ENCODE assay signal across 14 cellular contexts in the genomic region with DNA sequence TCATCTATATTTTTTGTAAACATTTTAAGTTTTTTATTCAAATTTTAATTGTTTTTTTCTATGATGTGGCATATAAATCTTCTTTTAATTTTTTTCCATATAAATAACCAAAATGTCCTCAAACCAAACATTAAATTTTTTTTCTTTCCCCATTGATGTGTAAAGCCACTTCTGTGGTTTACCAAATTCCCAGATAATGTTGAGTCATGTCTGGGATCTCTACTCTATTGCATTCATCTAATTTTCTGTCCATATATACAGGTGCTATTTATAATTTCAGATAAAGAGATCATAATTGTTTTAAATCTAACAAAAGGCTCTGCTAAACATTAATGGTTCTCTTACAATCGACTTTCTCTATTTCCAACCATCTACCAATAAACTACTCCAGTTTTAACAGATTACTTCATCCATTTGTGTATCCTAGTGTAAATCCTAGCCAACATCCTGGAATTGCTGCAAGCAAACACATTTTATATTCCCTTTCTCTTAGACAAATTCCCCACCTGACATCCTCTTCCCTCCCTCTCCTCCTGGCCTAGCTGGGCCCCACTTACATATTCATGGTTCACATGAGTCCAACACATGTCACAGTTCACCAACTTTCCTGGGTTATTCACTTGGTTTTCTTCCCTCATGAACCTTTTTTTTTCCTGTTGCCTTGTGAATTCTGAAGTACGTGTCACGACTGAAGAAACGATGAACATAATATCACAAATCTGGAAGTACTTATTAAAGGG.
DNase-seq lines count a peak whose midpoint lies in the region; ATAC-seq and TF ChIP-seq lines count a peak whose summit lies in the region.
"Had no signal": no experiment of that assay in that cellular context is flagged by ENCODE, and none has a peak within 500 bp of the region (broad histone marks: within the 10 kb centered on the region; RNA-seq: fewer than 3 reads in every experiment).

No MANE protein-coding gene starts in this region.

- intact Hi-C loops in A673 (cut with micrococcal nuclease; ENCODE audit: unreplicated experiment): no loop called here

- H3K9me3 ChIP-seq in A673 (ENCODE audit: low read depth, low read length, poor library complexity, severe bottlenecking) (no peaks in the 10 kb centered on the region), Karpas-422 (ENCODE audit: low read length) (no peaks in the 10 kb centered on the region), iPS-20b (ENCODE audit: insufficient read depth, low read depth, low read length) (no peaks in the 10 kb centered on the region)
- H3K9me3 ChIP-seq: suprapubic skin had no signal

- H3K9ac ChIP-seq in Karpas-422 (ENCODE audit: low read length) (no peak overlapping the region), iPS-20b (ENCODE audit: low read depth, low read length) (no peak overlapping the region; the same call in 1 of the 2 replicates)

- H4K20me1 ChIP-seq in Karpas-422 (ENCODE audit: insufficient read depth, low read depth, low read length): no peaks in the 10 kb centered on the region

- H3K4me1 Mint-ChIP-seq in WTC11: peaks cover 25% of the 10 kb centered on the region

- peak overlapping the region; percentile 65 for H2AFZ ChIP-seq in Karpas-422 (ENCODE audit: low read length)

- DNase-seq in A673 (ENCODE audit: low spot score) (peak; percentile 18), Karpas-422 (no peak), WTC11 (ENCODE audit: low spot score) (no peak), NCI-H446 (lab: John Stamatoyannopoulos, UW) (no peak), NCI-H2107 treated with DMSO at 0.1 percent for 48 hours (lab: John Stamatoyannopoulos, UW; ENCODE audit: unreplicated experiment) (no peak)
- DNase-seq in activated naive CD4-positive, alpha-beta T cell treated with anti-CD3 and anti-CD28 coated beads, Interleukin-2, amount 50 U/mL, for 72 hours (ENCODE audit: low spot score in 2 of 2): no peak
- DNase-seq: activated CD4-positive, alpha-beta T cell treated with anti-CD3 and anti-CD28 coated beads, Interleukin-2, amount 50 U/mL, for 4 hours; Calu3; left cardiac atrium; NCI-H524 treated with DMSO at 0.1 percent for 48 hours; RPMI8226 had no signal

- TF ChIP-seq CTCF in A673 (conservative IDR thresholded peaks at IDR 0.05; ENCODE audit: low read depth, low read length) (no peak), WTC11 (IDR thresholded peaks at IDR 0.05) (no peak)

- H3K9me2 ChIP-seq in Karpas-422 (replicated peaks; ENCODE audit: insufficient read depth, low read length): no peaks in the 10 kb centered on the region

- H3K27me3 ChIP-seq in A673 (replicated peaks; ENCODE audit: insufficient read depth, low read depth, low read length, poor library complexity): no peaks in the 10 kb centered on the region
- no peaks in the 10 kb centered on the region for H3K27me3 ChIP-seq in Karpas-422 (ENCODE audit: low read length)
- H3K27me3 ChIP-seq in iPS-20b (ENCODE audit: insufficient read depth, low read length): no peaks in the 10 kb centered on the region
- H3K27me3 ChIP-seq: suprapubic skin had no signal

- CTCF ChIA-PET in A673 (lab: Charles Lee): no interaction called here
- CTCF ChIA-PET in WTC11 (lab: Charles Lee): no interaction called here

- H3K27ac ChIP-seq in A673 (ENCODE audit: low read depth, low read length, poor library complexity, severe bottlenecking) (no peak overlapping the region), Karpas-422 (ENCODE audit: low read length) (no peak overlapping the region), iPS-20b (ENCODE audit: low read length) (peak overlapping the region; percentile 32)
- H3K27ac ChIP-seq: suprapubic skin had no signal

- H3K27me3 Mint-ChIP-seq in WTC11 (ENCODE audit: low read depth): no peaks in the 10 kb centered on the region

- POLR2A ChIA-PET in A673 (lab: Charles Lee; ENCODE audit: low non-redundant PET) (no interaction called here), WTC11 (lab: Charles Lee) (no interaction called here)

- H3K4me3 ChIP-seq in A673 (ENCODE audit: low read depth, low read length, poor library complexity, severe bottlenecking) (no peak overlapping the region), Karpas-422 (ENCODE audit: low read length) (no peak overlapping the region), iPS-20b (ENCODE audit: low read length) (no peak overlapping the region)
- H3K4me3 ChIP-seq: suprapubic skin had no signal

- no TSS peak for BruUV-seq in A673 (replicated peaks; lab: Mats Ljungman, UMichigan)

- peak overlapping the region; percentile 63 for H3K4me2 ChIP-seq in Karpas-422 (ENCODE audit: low read depth, low read length, poor library complexity, severe bottlenecking)

- ATAC-seq in WTC11 (peak; percentile 41; the same call in 1 of the 2 replicates), HG02981 (IDR thresholded peaks at IDR 0.05; ENCODE audit: unreplicated experiment) (no peak)
- no peak for ATAC-seq in activated naive CD4-positive, alpha-beta T cell treated with anti-CD3 and anti-CD28 coated beads, Interleukin-2, amount 50 U/mL, for 72 hours
- ATAC-seq: left cardiac atrium had no signal

- no peak overlapping the region for H3K4me3 Mint-ChIP-seq in WTC11

- peaks cover 3% of the 10 kb centered on the region; the same call in 1 of the 2 replicates for H3K9me3 Mint-ChIP-seq in WTC11
- peaks cover 10 to 14% of the 10 kb centered on the region in 2 donors for H3K9me3 Mint-ChIP-seq in activated naive CD4-positive, alpha-beta T cell treated with anti-CD3 and anti-CD28 coated beads, Interleukin-2, amount 50 U/mL, for 72 hours

- H3K79me2 ChIP-seq in Karpas-422 (ENCODE audit: low read length): no peaks in the 10 kb centered on the region

- no peaks in the 10 kb centered on the region for H3K36me3 Mint-ChIP-seq in WTC11
- H3K36me3 Mint-ChIP-seq in activated naive CD4-positive, alpha-beta T cell treated with anti-CD3 and anti-CD28 coated beads, Interleukin-2, amount 50 U/mL, for 72 hours: no peaks in the 10 kb centered on the region

- peaks cover 12% of the 10 kb centered on the region for H3K4me1 ChIP-seq in A673 (ENCODE audit: insufficient read depth, low read length, poor library complexity, severe bottlenecking)
- peaks cover 43% of the 10 kb centered on the region for H3K4me1 ChIP-seq in Karpas-422 (ENCODE audit: low read length)
- peaks cover 6% of the 10 kb centered on the region; the same call in 1 of the 2 replicates for H3K4me1 ChIP-seq in iPS-20b (ENCODE audit: insufficient read depth, low read length)
- H3K4me1 ChIP-seq: suprapubic skin had no signal

- H3K36me3 ChIP-seq in A673 (ENCODE audit: insufficient read depth, low read length, poor library complexity, severe bottlenecking): no peaks in the 10 kb centered on the region
- no peaks in the 10 kb centered on the region for H3K36me3 ChIP-seq in Karpas-422 (ENCODE audit: insufficient read depth, low read length)
- H3K36me3 ChIP-seq in iPS-20b (ENCODE audit: insufficient read depth, low read depth, low read length): no peaks in the 10 kb centered on the region
- H3K36me3 ChIP-seq: suprapubic skin had no signal

- H3K27ac Mint-ChIP-seq in WTC11: peak overlapping the region; percentile 47
- H3K27ac Mint-ChIP-seq in activated naive CD4-positive, alpha-beta T cell treated with anti-CD3 and anti-CD28 coated beads, Interleukin-2, amount 50 U/mL, for 72 hours: no peak overlapping the region

TF ChIP-seq in WTC11, 78 proteins besides CTCF, POLR2A, EP300 and RAD21 (continues in another document):
- TF ChIP-seq ZNF232 (CRISPR knock-in tag; IDR thresholded peaks at IDR 0.05): no peak
- no peak for TF ChIP-seq STAT6 (CRISPR knock-in tag; conservative IDR thresholded peaks at IDR 0.05; ENCODE audit: low read depth)
- no peak for TF ChIP-seq ATF6 (CRISPR knock-in tag; IDR thresholded peaks at IDR 0.05)
- no peak for TF ChIP-seq IRF2 (CRISPR knock-in tag; IDR thresholded peaks at IDR 0.05; ENCODE audit: borderline replicate concordance, low read depth)
- no peak for TF ChIP-seq MXD4 (CRISPR knock-in tag; IDR thresholded peaks at IDR 0.05; ENCODE audit: borderline replicate concordance)
- TF ChIP-seq, protein P1, sequence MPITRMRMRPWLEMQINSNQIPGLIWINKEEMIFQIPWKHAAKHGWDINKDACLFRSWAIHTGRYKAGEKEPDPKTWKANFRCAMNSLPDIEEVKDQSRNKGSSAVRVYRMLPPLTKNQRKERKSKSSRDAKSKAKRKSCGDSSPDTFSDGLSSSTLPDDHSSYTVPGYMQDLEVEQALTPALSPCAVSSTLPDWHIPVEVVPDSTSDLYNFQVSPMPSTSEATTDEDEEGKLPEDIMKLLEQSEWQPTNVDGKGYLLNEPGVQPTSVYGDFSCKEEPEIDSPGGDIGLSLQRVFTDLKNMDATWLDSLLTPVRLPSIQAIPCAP (CRISPR knock-in tag; IDR thresholded peaks at IDR 0.05): no peak
- TF ChIP-seq EMX1 (CRISPR knock-in tag; IDR thresholded peaks at IDR 0.05): no peak
